Comparison of ENCODE assay signal across 8 cellular contexts in genomic region chr14:106844608-106845285, GRCh38.
A peak's percentile ranks its signal among the peaks of the same experiment; 100 is the strongest.
DNase-seq lines count a peak whose midpoint lies in the region; ATAC-seq and TF ChIP-seq lines count a peak whose summit lies in the region.

No MANE protein-coding gene starts in this region.

- H3K27ac ChIP-seq in OCI-LY1 (ENCODE audit: low read depth, low read length, poor library complexity, severe bottlenecking): peak overlapping the region; percentile 99

- TF ChIP-seq CTCF in OCI-LY1 (IDR thresholded peaks at IDR 0.05; ENCODE audit: low read length): no peak

- peak overlapping the region; percentile 74 for H3K4me2 ChIP-seq in OCI-LY1 (ENCODE audit: low read length)

- H2AFZ ChIP-seq in OCI-LY1 (ENCODE audit: low read length): no peak overlapping the region

- H3K36me3 ChIP-seq in OCI-LY1 (ENCODE audit: insufficient read depth, low read length): no peaks in the 10 kb centered on the region

- ATAC-seq in HG02759 (IDR thresholded peaks at IDR 0.05; ENCODE audit: unreplicated experiment) (peak; percentile 45), left ventricle myocardium superior (peak; percentile 89), HG03095 (IDR thresholded peaks at IDR 0.05; ENCODE audit: unreplicated experiment) (no peak)

- DNase-seq in activated T-helper 1 cell treated with Interleukin-2 at 50 U/mL for 16 hours (ENCODE audit: low read depth): peak; percentile 46
- peak; percentile 80 for DNase-seq in left ventricle myocardium superior
- peak; percentile 62 to 66 for DNase-seq in stimulated activated CD4-positive, alpha-beta T cell treated with anti-CD3 and anti-CD28 coated beads, Interleukin-2, amount 100 ng/mL, for 24 hours
- DNase-seq in amniotic stem cell (lab: John Stamatoyannopoulos, UW): no peak

- no peaks in the 10 kb centered on the region for H3K9me2 ChIP-seq in OCI-LY1 (ENCODE audit: low read depth, low read length)

- TF ChIP-seq POLR2A in GM10847 (IDR thresholded peaks at IDR 0.05; ENCODE audit: extremely low read depth, insufficient read length): peak; percentile 42

- H3K9ac ChIP-seq in OCI-LY1 (ENCODE audit: low read length): peak overlapping the region; percentile 98

- H3K9me3 ChIP-seq in OCI-LY1 (ENCODE audit: low read length): no peaks in the 10 kb centered on the region

- H4K20me1 ChIP-seq in OCI-LY1 (ENCODE audit: insufficient read depth, low read length): no peaks in the 10 kb centered on the region

- H3K27me3 ChIP-seq in OCI-LY1 (ENCODE audit: insufficient read depth, low read length): no peaks in the 10 kb centered on the region

- H3F3A ChIP-seq in OCI-LY1 (ENCODE audit: insufficient read depth, low read length): peaks cover 9% of the 10 kb centered on the region; the same call in 1 of the 2 replicates

- peaks cover 54% of the 10 kb centered on the region for H3K4me1 ChIP-seq in OCI-LY1 (ENCODE audit: insufficient read depth, low read length, severe bottlenecking)

- H3K4me3 ChIP-seq in OCI-LY1 (ENCODE audit: low read depth, low read length, poor library complexity, severe bottlenecking): peak overlapping the region; percentile 85

- peaks cover 40% of the 10 kb centered on the region for H3K79me2 ChIP-seq in OCI-LY1 (ENCODE audit: insufficient read depth, low read length)

- intact Hi-C loops in left ventricle myocardium superior (cut with micrococcal nuclease): no loop called here
